Comparison of ENCODE assay signal across 13 cellular contexts in genomic region chr6:31587791-31588777, GRCh38. TPM values are rescaled to one million over a fixed set of nuclear protein-coding genes. Genes with fewer than 3 reads are reported as not detected.
DNase-seq lines count a peak whose midpoint lies in the region; ATAC-seq and TF ChIP-seq lines count a peak whose summit lies in the region.
"Had no signal": no experiment of that assay in that cellular context is flagged by ENCODE, and none has a peak within 500 bp of the region (broad histone marks: within the 10 kb centered on the region; RNA-seq: fewer than 3 reads in every experiment).

No MANE protein-coding gene starts in this region.

- H3K9me3 Mint-ChIP-seq in stimulated activated naive B cell treated with anti-CD40 and anti-IgM and Interleukin-4, amounts not matched to agents 10 μg/mL and 1 μg/mL and 100 μg/mL, for 72 hours: no peaks in the 10 kb centered on the region

- H3K4me3 ChIP-seq in NB4 (ENCODE audit: low read depth, low read length) (peak overlapping the region; percentile 73), dorsolateral prefrontal cortex (peak overlapping the region in 32 of 59 donors; percentile 1 to 50 (median 22))
- H3K4me3 ChIP-seq: A549 had no signal

- H3K27me3 ChIP-seq in dorsolateral prefrontal cortex: peaks cover 0 to 4% (median 0%) of the 10 kb centered on the region in 45 donors
- H3K27me3 ChIP-seq: brain microvascular endothelial cell had no signal

- intact Hi-C loops in dorsolateral prefrontal cortex (cut with DNase I): no loop called here

- peak overlapping the region in 11 of 59 donors; percentile 4 to 54 (median 37) for H3K27ac ChIP-seq in dorsolateral prefrontal cortex
- H3K27ac ChIP-seq: A549, brain microvascular endothelial cell had no signal

- no peak for DNase-seq in activated CD4-positive, CD25-positive, alpha-beta regulatory T cell (lab: John Stamatoyannopoulos, UW)
- DNase-seq in NB4 (ENCODE audit: low read depth) (peak; percentile 36), dorsolateral prefrontal cortex (no peak), hippocampal formation (lab: John Stamatoyannopoulos, UW) (no peak), GDM1 (lab: John Stamatoyannopoulos, UW) (no peak)
- DNase-seq in stimulated activated naive B cell treated with anti-CD40 and anti-IgM and Interleukin-4, amounts not matched to agents 10 μg/mL and 1 μg/mL and 100 μg/mL, for 72 hours: no peak
- DNase-seq: brain microvascular endothelial cell, erythroblast, NCI-H1105, NCI-H748 treated with DMSO at 0.1 percent for 48 hours had no signal

- H3K4me3 Mint-ChIP-seq in stimulated activated naive B cell treated with anti-CD40 and anti-IgM and Interleukin-4, amounts not matched to agents 10 μg/mL and 1 μg/mL and 100 μg/mL, for 72 hours: peak overlapping the region; percentile 78 to 79

- TF ChIP-seq POLR2A in NB4 (IDR thresholded peaks at IDR 0.05; ENCODE audit: extremely low read depth, insufficient read length): no peak

- ATAC-seq in activated CD4-positive, CD25-positive, alpha-beta regulatory T cell treated with anti-CD3 and anti-CD28 coated beads, Interleukin-2, amount 50 U/mL, for 24 hours: peak; percentile 45 to 55
- ATAC-seq in stimulated activated naive B cell treated with anti-CD40 and anti-IgM and Interleukin-4, amounts not matched to agents 10 μg/mL and 1 μg/mL and 100 μg/mL, for 72 hours (replicated peaks): peak; percentile 6 to 11
- no peak for ATAC-seq in GM21576 (IDR thresholded peaks at IDR 0.05; ENCODE audit: unreplicated experiment)
- ATAC-seq: A549 had no signal

- peaks cover 42 to 61% of the 10 kb centered on the region in 2 donors for H3K4me1 Mint-ChIP-seq in stimulated activated naive B cell treated with anti-CD40 and anti-IgM and Interleukin-4, amounts not matched to agents 10 μg/mL and 1 μg/mL and 100 μg/mL, for 72 hours

- peaks cover 0 to 2% of the 10 kb centered on the region in 2 donors for H3K36me3 Mint-ChIP-seq in stimulated activated naive B cell treated with anti-CD40 and anti-IgM and Interleukin-4, amounts not matched to agents 10 μg/mL and 1 μg/mL and 100 μg/mL, for 72 hours

- no peak for TF ChIP-seq CTCF in NB4 (IDR thresholded peaks at IDR 0.05; ENCODE audit: low read depth, low read length)
- TF ChIP-seq CTCF in dorsolateral prefrontal cortex (IDR thresholded peaks at IDR 0.05 in 54 of 56, conservative IDR thresholded peaks at IDR 0.05 in 2 of 56; ENCODE audit: low read depth in 1 of 56, partially characterized antibody in 56 of 56): no peak

- H3K27me3 Mint-ChIP-seq in stimulated activated naive B cell treated with anti-CD40 and anti-IgM and Interleukin-4, amounts not matched to agents 10 μg/mL and 1 μg/mL and 100 μg/mL, for 72 hours: no peaks in the 10 kb centered on the region

- peak overlapping the region; percentile 90 for H3K27ac Mint-ChIP-seq in stimulated activated naive B cell treated with anti-CD40 and anti-IgM and Interleukin-4, amounts not matched to agents 10 μg/mL and 1 μg/mL and 100 μg/mL, for 72 hours

RNA-seq across cellular contexts. Expression of gene LST1, which starts 2.0 kb away (rescaled TPM):
- 10 to 100 TPM in 51 of 120 experiments, 1 to 10 TPM in 69; 2.0 to 32.2 (median 9.3) TPM for total RNA-seq in dorsolateral prefrontal cortex

RNA-seq across cellular contexts. Expression of gene NCR3, which starts 4.7 kb away (rescaled TPM):
- 1 to 10 TPM in 4 of 120 experiments, under 1 TPM in 3, not detected in 113; 0.69 to 1.9 (median 1.1) TPM for total RNA-seq in dorsolateral prefrontal cortex

RNA-seq across cellular contexts. Expression of gene LTB, which starts 5.9 kb away (rescaled TPM):
- total RNA-seq in dorsolateral prefrontal cortex: 1 to 10 TPM in 33 of 120 experiments, under 1 TPM in 37, not detected in 50; 0.36 to 2.6 (median 0.98) TPM

RNA-seq across cellular contexts. Expression of gene TNF, which starts 12.7 kb away (rescaled TPM):
- 1 to 10 TPM in 5 of 120 experiments, under 1 TPM in 34, not detected in 81; 0.23 to 1.3 (median 0.41) TPM for total RNA-seq in dorsolateral prefrontal cortex

RNA-seq across cellular contexts. Expression of gene LTA, which starts 16.0 kb away (rescaled TPM):
- total RNA-seq in dorsolateral prefrontal cortex: 1 to 10 TPM in 4 of 120 experiments, under 1 TPM in 44, not detected in 72; 0.30 to 1.9 (median 0.53) TPM
